In genomic region chr12:125070661-125071390, GRCh38 we compare ENCODE assay signal across 20 cellular contexts. TPM values are rescaled to one million over a fixed set of nuclear protein-coding genes. Genes with fewer than 3 reads are reported as not detected.
DNase-seq lines count a peak whose midpoint lies in the region; ATAC-seq and TF ChIP-seq lines count a peak whose summit lies in the region.
"Had no signal": no experiment of that assay in that cellular context is flagged by ENCODE, and none has a peak within 500 bp of the region (broad histone marks: within the 10 kb centered on the region; RNA-seq: fewer than 3 reads in every experiment).

No MANE protein-coding gene starts in this region.

- no peak for ATAC-seq in GM18909 (IDR thresholded peaks at IDR 0.05; ENCODE audit: poor library complexity, unreplicated experiment)

- H3K27me3 Mint-ChIP-seq in CD14-positive monocyte (ENCODE audit: low read depth in 3 of 3), result peaks cover 0 to 3% (median 0%) of the 10 kb centered on the region in 3 donors

- intact Hi-C loops in CD14-positive monocyte (cut with micrococcal nuclease), result no loop called here

- no peak overlapping the region for H3K4me3 Mint-ChIP-seq in CD14-positive monocyte

- no peak for TF ChIP-seq CTCF in RWPE1 (conservative IDR thresholded peaks at IDR 0.05; ENCODE audit: low read depth)
- no peak for TF ChIP-seq CTCF in CD14-positive monocyte (IDR thresholded peaks at IDR 0.05)
- TF ChIP-seq CTCF in GM20000 (IDR thresholded peaks at IDR 0.05; ENCODE audit: extremely low read depth, missing control alignments), result no peak

- H3K27ac Mint-ChIP-seq in CD14-positive monocyte, result no peak overlapping the region

- peaks cover 10 to 17% of the 10 kb centered on the region in 2 donors for H3K36me3 Mint-ChIP-seq in CD14-positive monocyte

- POLR2A ChIA-PET in RWPE1 (lab: Yijun Ruan, JAX; ENCODE audit: low non-redundant PET), result no interaction called here

- H3K27ac ChIP-seq in RWPE1, result peak overlapping the region; percentile 16; the same call in 1 of the 2 replicates
- H3K27ac ChIP-seq: 22Rv1, SK-N-MC had no signal

- CTCF ChIA-PET in RWPE1 (lab: Yijun Ruan, JAX), result no interaction called here

- peaks cover 0 to under 1% (median 0%) of the 10 kb centered on the region in 7 donors for H3K9me3 Mint-ChIP-seq in CD14-positive monocyte

- peak; percentile 20 for DNase-seq in NCI-H82 (lab: John Stamatoyannopoulos, UW)
- no peak for DNase-seq in NCI-H82 treated with DMSO at 0.1 percent for 48 hours (lab: John Stamatoyannopoulos, UW; ENCODE audit: unreplicated experiment)
- DNase-seq in RWPE1 (ENCODE audit: low spot score), result no peak
- peak; percentile 16 for DNase-seq in myocyte (ENCODE audit: low read depth)
- no peak for DNase-seq in superior temporal gyrus (ENCODE audit: extremely low spot score)
- no peak for DNase-seq in CD14-positive monocyte (ENCODE audit: low spot score)
- DNase-seq in GM20000 (ENCODE audit: low spot score), result no peak
- DNase-seq: AML-193, GF-D8, GOT3, KG1, MV-4-11, NCI-H1417 treated with DMSO at 0.1 percent for 48 hours, NCI-H2029, NCI-H345, NCI-H524 treated with DMSO at 0.1 percent for 48 hours, SHP77 had no signal

- H3K4me1 Mint-ChIP-seq in CD14-positive monocyte, result peaks cover 12% of the 10 kb centered on the region

RNA-seq across cellular contexts. Expression of gene AACS, which starts 5.6 kb away (rescaled TPM):
- 12.2 and 12.5 TPM in 2 replicates for total RNA-seq in myocyte
- 20.0 TPM for polyA plus RNA-seq in myocyte (2012)
- polyA plus RNA-seq in CD14-positive monocyte, result 1 to 10 TPM; 5.1 to 7.9 TPM

Comparison
In these comparisons a context has a peak if more than half of its experiments do, and no peak if none do; other contexts are left out.
1. DNase-seq: peak in NCI-H82 (single experiment) and myocyte (single experiment); none in NCI-H82 treated with DMSO at 0.1 percent for 48 hours (single experiment), RWPE1 (single experiment), superior temporal gyrus (single experiment), CD14-positive monocyte (single experiment) and GM20000 (single experiment).